ENCODE assay signal across 26 cellular contexts in the genomic region with DNA sequence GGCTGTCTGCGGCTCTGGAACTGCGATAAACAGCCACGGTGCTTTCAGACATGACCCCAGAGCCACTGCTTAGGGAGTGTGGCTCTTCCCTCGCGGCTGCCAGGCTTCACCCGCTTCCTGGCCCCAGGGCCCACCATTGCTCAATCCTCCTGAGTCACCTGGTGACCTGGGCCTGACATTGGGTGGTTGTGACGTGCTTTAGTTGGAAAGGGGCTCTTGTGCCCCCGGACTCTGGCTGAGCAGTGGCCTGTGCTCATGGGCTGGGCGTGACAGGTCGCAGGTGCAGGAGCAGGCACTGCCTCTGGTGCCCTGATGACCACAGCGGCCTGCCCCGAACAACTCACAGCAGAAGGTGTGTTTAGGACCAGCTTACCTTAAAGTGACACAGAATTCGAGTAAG. TPM values are rescaled to one million over a fixed set of nuclear protein-coding genes. Genes with fewer than 3 reads are reported as not detected.
DNase-seq lines count a peak whose midpoint lies in the region; ATAC-seq and TF ChIP-seq lines count a peak whose summit lies in the region.
"Had no signal": no experiment of that assay in that cellular context is flagged by ENCODE, and none has a peak within 500 bp of the region (broad histone marks: within the 10 kb centered on the region; RNA-seq: fewer than 3 reads in every experiment).

No MANE protein-coding gene starts in this region.

- no peaks in the 10 kb centered on the region for H3K27me3 ChIP-seq in sigmoid colon
- H3K27me3 ChIP-seq: adrenal gland, BE2C, body of pancreas, MG63, SJSA1 had no signal

- no peak overlapping the region for H3K4me3 Mint-ChIP-seq in activated naive CD8-positive, alpha-beta T cell treated with anti-CD3 and anti-CD28 coated beads, Interleukin-2, amount 10 ng/mL, durations not matched to agents 7 days and 5 days
- H3K4me3 Mint-ChIP-seq in activated naive CD8-positive, alpha-beta T cell treated with anti-CD3 and anti-CD28 coated beads, Interleukin-2, amount 50 U/mL, for 24 hours = no peak overlapping the region
- H3K4me3 Mint-ChIP-seq: activated CD4-positive, alpha-beta memory T cell treated with anti-CD3 and anti-CD28 coated beads, Interleukin-2, amount 10 ng/mL, durations not matched to agents 7 days and 5 days; T-cell had no signal

- no peak for DNase-seq in activated naive CD8-positive, alpha-beta T cell treated with anti-CD3 and anti-CD28 coated beads, Interleukin-2, amount 10 ng/mL, durations not matched to agents 7 days and 5 days
- DNase-seq in activated naive CD8-positive, alpha-beta T cell treated with anti-CD3 and anti-CD28 coated beads, Interleukin-2, amount 50 U/mL, for 24 hours = no peak
- DNase-seq in MV-4-11 (lab: John Stamatoyannopoulos, UW) (peak; percentile 36), left lobe of liver (ENCODE audit: low spot score) (peak; percentile 98), sigmoid colon (peak; percentile 62), HPDE6-E6E7 (ENCODE audit: extremely low spot score) (no peak)
- DNase-seq: activated CD4-positive, alpha-beta memory T cell treated with anti-CD3 and anti-CD28 coated beads, Interleukin-2, amount 10 ng/mL, durations not matched to agents 7 days and 5 days; activated CD4-positive, CD25-positive, alpha-beta regulatory T cell treated with anti-CD3 and anti-CD28 coated beads, Interleukin-2, amount 50 U/mL, for 72 hours; activated CD8-positive, alpha-beta memory T cell treated with anti-CD3 and anti-CD28 coated beads, Interleukin-2, amount 50 U/mL, for 48 hours; activated effector memory CD4-positive, alpha-beta T cell treated with anti-CD3 and anti-CD28 coated beads, Interleukin-2, amount 50 U/mL, for 16 hours; BE2C; body of pancreas; H7; KBM-7; MG63; NCI-H1436; NCI-H345; T-cell had no signal

- no peaks in the 10 kb centered on the region for H3K9me3 ChIP-seq in sigmoid colon
- H3K9me3 ChIP-seq: adrenal gland, BE2C, body of pancreas, MG63, prostate gland, SJSA1 had no signal

- H3K4me1 Mint-ChIP-seq in activated naive CD8-positive, alpha-beta T cell treated with anti-CD3 and anti-CD28 coated beads, Interleukin-2, amount 10 ng/mL, durations not matched to agents 7 days and 5 days = peaks cover 5% of the 10 kb centered on the region
- peaks cover 11% of the 10 kb centered on the region for H3K4me1 Mint-ChIP-seq in activated naive CD8-positive, alpha-beta T cell treated with anti-CD3 and anti-CD28 coated beads, Interleukin-2, amount 50 U/mL, for 24 hours
- H3K4me1 Mint-ChIP-seq: activated CD4-positive, alpha-beta memory T cell treated with anti-CD3 and anti-CD28 coated beads, Interleukin-2, amount 10 ng/mL, durations not matched to agents 7 days and 5 days had no signal

- no peak for TF ChIP-seq EP300 in sigmoid colon (IDR thresholded peaks at IDR 0.05)

- H3K36me3 ChIP-seq in sigmoid colon = peaks cover 7 to 94% (median 38%) of the 10 kb centered on the region in 4 donors
- H3K36me3 ChIP-seq: prostate gland had no signal

- intact Hi-C loops in sigmoid colon (cut with DNase I) = no loop called here

- TF ChIP-seq POLR2A in sigmoid colon (IDR thresholded peaks at IDR 0.05) = no peak

- H3K27me3 Mint-ChIP-seq in activated naive CD8-positive, alpha-beta T cell treated with anti-CD3 and anti-CD28 coated beads, Interleukin-2, amount 10 ng/mL, durations not matched to agents 7 days and 5 days = no peaks in the 10 kb centered on the region
- H3K27me3 Mint-ChIP-seq in activated naive CD8-positive, alpha-beta T cell treated with anti-CD3 and anti-CD28 coated beads, Interleukin-2, amount 50 U/mL, for 24 hours = no peaks in the 10 kb centered on the region
- H3K27me3 Mint-ChIP-seq: activated CD4-positive, alpha-beta memory T cell treated with anti-CD3 and anti-CD28 coated beads, Interleukin-2, amount 10 ng/mL, durations not matched to agents 7 days and 5 days; T-cell had no signal

- 92 to 95% methylated on average over 13 of the region's 13 CpGs for WGBS in sigmoid colon, 2 donors

- no peak overlapping the region for H3K27ac ChIP-seq in sigmoid colon
- H3K27ac ChIP-seq: adrenal gland, body of pancreas, epithelial cell of prostate, prostate gland, SJSA1 had no signal

- H3K9me3 Mint-ChIP-seq in activated naive CD8-positive, alpha-beta T cell treated with anti-CD3 and anti-CD28 coated beads, Interleukin-2, amount 10 ng/mL, durations not matched to agents 7 days and 5 days = no peaks in the 10 kb centered on the region
- no peaks in the 10 kb centered on the region for H3K9me3 Mint-ChIP-seq in activated naive CD8-positive, alpha-beta T cell treated with anti-CD3 and anti-CD28 coated beads, Interleukin-2, amount 50 U/mL, for 24 hours
- H3K9me3 Mint-ChIP-seq: activated CD4-positive, alpha-beta memory T cell treated with anti-CD3 and anti-CD28 coated beads, Interleukin-2, amount 10 ng/mL, durations not matched to agents 7 days and 5 days; T-cell had no signal

- TF ChIP-seq CTCF in sigmoid colon (IDR thresholded peaks at IDR 0.05) = no peak

- ATAC-seq in activated naive CD8-positive, alpha-beta T cell treated with anti-CD3 and anti-CD28 coated beads, Interleukin-2, amount 10 ng/mL, durations not matched to agents 7 days and 5 days (ENCODE audit: low read depth) = no peak
- no peak for ATAC-seq in activated naive CD8-positive, alpha-beta T cell treated with anti-CD3 and anti-CD28 coated beads, Interleukin-2, amount 50 U/mL, for 24 hours
- ATAC-seq in left lobe of liver = peak; percentile 40
- no peak for ATAC-seq in HG03097 (IDR thresholded peaks at IDR 0.05; ENCODE audit: low FRiP score, unreplicated experiment)
- no peak for ATAC-seq in GM21825 (IDR thresholded peaks at IDR 0.05; ENCODE audit: unreplicated experiment)
- ATAC-seq: body of pancreas, T-cell had no signal

- no peak overlapping the region for H3K4me3 ChIP-seq in sigmoid colon
- H3K4me3 ChIP-seq: adrenal gland, body of pancreas, lung, MG63, prostate gland, SJSA1 had no signal

- peaks cover 0 to 13% (median 4%) of the 10 kb centered on the region in 4 donors for H3K4me1 ChIP-seq in sigmoid colon
- H3K4me1 ChIP-seq: body of pancreas, SJSA1 had no signal

- peak overlapping the region; percentile 70 for H3K27ac Mint-ChIP-seq in activated naive CD8-positive, alpha-beta T cell treated with anti-CD3 and anti-CD28 coated beads, Interleukin-2, amount 10 ng/mL, durations not matched to agents 7 days and 5 days
- no peak overlapping the region for H3K27ac Mint-ChIP-seq in activated naive CD8-positive, alpha-beta T cell treated with anti-CD3 and anti-CD28 coated beads, Interleukin-2, amount 50 U/mL, for 24 hours
- H3K27ac Mint-ChIP-seq: activated CD4-positive, alpha-beta memory T cell treated with anti-CD3 and anti-CD28 coated beads, Interleukin-2, amount 10 ng/mL, durations not matched to agents 7 days and 5 days; T-cell had no signal

- POLR2A ChIA-PET in activated naive CD8-positive, alpha-beta T cell treated with anti-CD3 and anti-CD28 coated beads, Interleukin-2, amount 10 ng/mL, durations not matched to agents 7 days and 5 days (lab: Charles Lee) = interaction anchor here (1.0 to 1.3 kb wide), 2 partner anchors 9 to 16 kb away, joined by 4 read pairs; no protein-coding TSS in a partner anchor

- peaks cover 5% of the 10 kb centered on the region for H3K36me3 Mint-ChIP-seq in activated naive CD8-positive, alpha-beta T cell treated with anti-CD3 and anti-CD28 coated beads, Interleukin-2, amount 10 ng/mL, durations not matched to agents 7 days and 5 days
- H3K36me3 Mint-ChIP-seq in activated naive CD8-positive, alpha-beta T cell treated with anti-CD3 and anti-CD28 coated beads, Interleukin-2, amount 50 U/mL, for 24 hours (ENCODE audit: low read depth) = peaks cover 3% of the 10 kb centered on the region

RNA-seq across cellular contexts. Expression of gene NUDT16L1, which starts 8.6 kb away (rescaled TPM):
- 10 to 100 TPM; 40.7 to 42.7 TPM for total RNA-seq in activated naive CD8-positive, alpha-beta T cell treated with anti-CD3 and anti-CD28 coated beads, Interleukin-2, amount 10 ng/mL, durations not matched to agents 7 days and 5 days
- 40.4 TPM for total RNA-seq in left lobe of liver
- 10 to 100 TPM; 16.6 to 21.8 (median 18.6) TPM for total RNA-seq in sigmoid colon
- polyA plus RNA-seq in sigmoid colon = 10 to 100 TPM; 53.7 to 75.1 (median 61.9) TPM

RNA-seq across cellular contexts. Expression of gene ANKS3, which starts 49.3 kb away (rescaled TPM):
- 10 to 100 TPM; 20.4 to 20.5 TPM for total RNA-seq in activated naive CD8-positive, alpha-beta T cell treated with anti-CD3 and anti-CD28 coated beads, Interleukin-2, amount 10 ng/mL, durations not matched to agents 7 days and 5 days
- total RNA-seq in left lobe of liver (10.6 TPM), sigmoid colon (10 to 100 TPM; 20.3 to 30.7 (median 23.8) TPM)
- polyA plus RNA-seq in sigmoid colon = 10 to 100 TPM in 1 of 3 donors, 1 to 10 TPM in 2; 3.9 to 20.8 (median 9.6) TPM

RNA-seq across cellular contexts. Expression of gene DNAAF8, which starts 49.6 kb away (rescaled TPM):
- total RNA-seq in activated naive CD8-positive, alpha-beta T cell treated with anti-CD3 and anti-CD28 coated beads, Interleukin-2, amount 10 ng/mL, durations not matched to agents 7 days and 5 days = under 1 TPM in 1 of 2 experiments, not detected in 1; 0.23 TPM
- total RNA-seq in left lobe of liver = 0.45 TPM
- total RNA-seq in sigmoid colon = under 1 TPM; 0.14 to 0.83 (median 0.43) TPM
- 1 to 10 TPM in 1 of 3 donors, under 1 TPM in 2; 0.60 to 1.2 (median 0.73) TPM for polyA plus RNA-seq in sigmoid colon
- total RNA-seq: activated CD4-positive, alpha-beta memory T cell treated with anti-CD3 and anti-CD28 coated beads, Interleukin-2, amount 10 ng/mL, durations not matched to agents 7 days and 5 days; HT1080 had no signal

Comparison
In these comparisons a context has a peak if more than half of its experiments do, and no peak if none do; other contexts are left out.
1. DNase-seq: peak in MV-4-11 (single experiment), left lobe of liver (single experiment) and sigmoid colon (single experiment); none in activated naive CD8-positive, alpha-beta T cell treated with anti-CD3 and anti-CD28 coated beads, Interleukin-2, amount 10 ng/mL, durations not matched to agents 7 days and 5 days (single experiment), activated naive CD8-positive, alpha-beta T cell treated with anti-CD3 and anti-CD28 coated beads, Interleukin-2, amount 50 U/mL, for 24 hours (single experiment) and HPDE6-E6E7 (single experiment).